Comparison of ENCODE assay signal across 9 cellular contexts in the genomic region with DNA sequence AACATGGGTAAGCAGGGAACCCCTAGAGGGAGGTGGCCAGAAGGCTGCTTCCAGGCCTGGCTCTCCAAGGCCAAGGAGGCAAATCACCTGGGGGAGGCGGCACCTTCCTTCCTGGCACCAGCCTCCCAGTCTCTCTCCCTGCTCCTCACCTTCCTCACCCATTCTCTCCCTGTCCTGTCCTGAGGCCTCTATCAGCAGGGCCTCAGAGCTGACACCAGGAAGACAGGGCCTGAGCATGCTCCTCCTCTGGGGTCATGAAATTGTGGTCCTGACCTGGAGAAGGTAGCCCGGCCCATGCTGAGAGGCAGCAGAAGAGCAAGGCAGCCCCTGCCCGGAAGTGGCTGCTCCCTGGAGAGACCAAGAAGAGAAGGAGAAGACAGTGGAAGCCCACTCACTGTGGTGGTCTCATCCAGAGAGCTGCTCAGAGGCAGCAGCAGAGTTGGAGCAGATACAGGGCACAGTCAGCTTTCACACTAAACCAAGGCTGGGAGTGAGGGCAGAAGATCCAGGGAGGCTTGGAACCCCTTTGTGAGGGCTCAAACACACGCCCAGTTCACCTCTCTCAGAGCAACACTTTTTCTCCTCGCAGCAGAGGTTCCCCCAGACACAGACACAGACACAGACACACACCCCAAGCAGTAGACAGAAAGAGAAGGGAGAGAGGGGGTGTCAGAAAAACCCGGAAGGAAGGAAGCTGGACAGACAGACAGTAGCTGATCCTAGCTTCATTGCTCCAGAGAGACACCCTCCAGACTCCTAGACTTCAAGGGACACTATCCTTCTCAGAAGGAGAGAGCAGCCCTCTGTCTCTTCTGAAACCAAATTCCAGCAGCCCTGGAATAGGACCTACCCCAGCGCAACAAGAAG. TPM values are rescaled to one million over a fixed set of nuclear protein-coding genes. Genes with fewer than 3 reads are reported as not detected.
DNase-seq lines count a peak whose midpoint lies in the region; ATAC-seq, FAIRE-seq and TF ChIP-seq lines count a peak whose summit lies in the region.
"Had no signal": no experiment of that assay in that cellular context is flagged by ENCODE, and none has a peak within 500 bp of the region (broad histone marks: within the 10 kb centered on the region; RNA-seq: fewer than 3 reads in every experiment).

No MANE protein-coding gene starts in this region.

- no peaks in the 10 kb centered on the region for H3K36me3 ChIP-seq in BLaER1
- H3K36me3 ChIP-seq in OCI-LY1 (ENCODE audit: insufficient read depth, low read length) = no peaks in the 10 kb centered on the region
- H3K36me3 ChIP-seq in duodenal mucosa (ENCODE audit: control insufficient read depth in 1 of 2, insufficient read depth in 2 of 2, low read length in 2 of 2) = no peaks in the 10 kb centered on the region
- peaks cover 0 to 33% (median 0%) of the 10 kb centered on the region in 3 experiments for H3K36me3 ChIP-seq in naive thymus-derived CD4-positive, alpha-beta T cell (ENCODE audit: control insufficient read depth in 2 of 3, insufficient read depth in 3 of 3, low read length in 3 of 3)

- no peak for ATAC-seq in naive thymus-derived CD4-positive, alpha-beta T cell
- ATAC-seq in HG02623 (IDR thresholded peaks at IDR 0.05; ENCODE audit: unreplicated experiment) = no peak

- POLR2A ChIA-PET in naive thymus-derived CD4-positive, alpha-beta T cell (lab: Charles Lee) = interaction anchor here (0.5 to 3.5 kb wide), 11 partner anchors 14 to 468 kb away, joined by 3 to 21 read pairs (median 5); a partner anchor contains a TSS

- no peak overlapping the region for H2AFZ ChIP-seq in OCI-LY1 (ENCODE audit: low read length)

- H3K27me3 ChIP-seq in BLaER1 = no peaks in the 10 kb centered on the region
- H3K27me3 ChIP-seq in OCI-LY1 (ENCODE audit: insufficient read depth, low read length) = no peaks in the 10 kb centered on the region
- no peaks in the 10 kb centered on the region for H3K27me3 ChIP-seq in duodenal mucosa (ENCODE audit: control insufficient read depth in 1 of 2, insufficient read depth in 2 of 2, low read length in 2 of 2)
- H3K27me3 ChIP-seq in naive thymus-derived CD4-positive, alpha-beta T cell (ENCODE audit: control insufficient read depth in 2 of 2, insufficient read depth in 2 of 2, low read length in 2 of 2) = no peaks in the 10 kb centered on the region

- peaks cover 0 to 5% (median 0%) of the 10 kb centered on the region in 11 donors for H3K9me3 Mint-ChIP-seq in naive thymus-derived CD4-positive, alpha-beta T cell

- peaks cover 0 to 2% (median 0%) of the 10 kb centered on the region in 5 donors for H3K27me3 Mint-ChIP-seq in naive thymus-derived CD4-positive, alpha-beta T cell

- H3K9ac ChIP-seq in BLaER1 = peak overlapping the region; percentile 95
- no peak overlapping the region; the same call in 1 of the 2 replicates for H3K9ac ChIP-seq in OCI-LY1 (ENCODE audit: low read length)
- H3K9ac ChIP-seq in duodenal mucosa (ENCODE audit: low read depth in 1 of 2, low read length in 2 of 2) = peak overlapping the region; percentile 91 to 96

- H3K4me3 ChIP-seq in BLaER1 (peak overlapping the region; percentile 99), OCI-LY1 (ENCODE audit: low read depth, low read length, poor library complexity, severe bottlenecking) (peak overlapping the region; percentile 62), duodenal mucosa (ENCODE audit: low read depth in 1 of 2, low read length in 2 of 2) (peak overlapping the region; percentile 97 to 98)
- peak overlapping the region; percentile 99 for H3K4me3 ChIP-seq in naive thymus-derived CD4-positive, alpha-beta T cell (ENCODE audit: low read length)

- H3K9me2 ChIP-seq in OCI-LY1 (ENCODE audit: low read depth, low read length) = no peaks in the 10 kb centered on the region

- H3K79me2 ChIP-seq in OCI-LY1 (ENCODE audit: insufficient read depth, low read length) = no peaks in the 10 kb centered on the region

- peak overlapping the region; percentile 71 to 100 (median 98) for H3K27ac Mint-ChIP-seq in naive thymus-derived CD4-positive, alpha-beta T cell

- intact Hi-C loops in naive thymus-derived CD4-positive, alpha-beta T cell (cut with micrococcal nuclease) = loop anchor here (1.0 kb wide), 2 partner anchors 10 to 94 kb away; a partner anchor contains a TSS

- peaks cover 62% of the 10 kb centered on the region for H4K20me1 ChIP-seq in BLaER1
- no peaks in the 10 kb centered on the region for H4K20me1 ChIP-seq in OCI-LY1 (ENCODE audit: insufficient read depth, low read length)

- no peak for TF ChIP-seq CTCF in OCI-LY1 (IDR thresholded peaks at IDR 0.05; ENCODE audit: low read length)

- H3F3A ChIP-seq in OCI-LY1 (ENCODE audit: insufficient read depth, low read length) = no peaks in the 10 kb centered on the region

- DNase-seq in naive thymus-derived CD4-positive, alpha-beta T cell = peak in 4 of 9 donors; percentile 34 to 65 (median 52)
- DNase-seq in GOT3 (lab: John Stamatoyannopoulos, UW) (no peak), HTR-8/SVneo (ENCODE audit: insufficient read length, low spot score) (no peak), NCI-H526 (lab: John Stamatoyannopoulos, UW) (no peak)

- peaks cover 40 to 66% (median 46%) of the 10 kb centered on the region in 7 donors for H3K4me1 Mint-ChIP-seq in naive thymus-derived CD4-positive, alpha-beta T cell

- H3K9me3 ChIP-seq in BLaER1 (no peaks in the 10 kb centered on the region), OCI-LY1 (ENCODE audit: low read length) (no peaks in the 10 kb centered on the region), duodenal mucosa (ENCODE audit: control insufficient read depth in 1 of 2, low read length in 2 of 2) (no peaks in the 10 kb centered on the region)
- no peaks in the 10 kb centered on the region for H3K9me3 ChIP-seq in naive thymus-derived CD4-positive, alpha-beta T cell (ENCODE audit: control insufficient read depth in 2 of 3, low read length in 3 of 3)

- H3K27ac ChIP-seq in BLaER1 (peak overlapping the region; percentile 90), OCI-LY1 (ENCODE audit: low read depth, low read length, poor library complexity, severe bottlenecking) (no peak overlapping the region), duodenal mucosa (ENCODE audit: low read depth, low read length) (peak overlapping the region; percentile 71)
- H3K27ac ChIP-seq in naive thymus-derived CD4-positive, alpha-beta T cell (ENCODE audit: low read depth, low read length) = peak overlapping the region; percentile 96

- FAIRE-seq in HTR-8/SVneo (lab: Jason Lieb, UNC) = no peak
- FAIRE-seq: islet of Langerhans had no signal

- H3K4me3 Mint-ChIP-seq in naive thymus-derived CD4-positive, alpha-beta T cell = peak overlapping the region; percentile 91 to 99 (median 95)

- H3K4me1 ChIP-seq in BLaER1 (peaks cover 76% of the 10 kb centered on the region), OCI-LY1 (ENCODE audit: insufficient read depth, low read length, severe bottlenecking) (peaks cover 28% of the 10 kb centered on the region), duodenal mucosa (ENCODE audit: control insufficient read depth in 1 of 2, insufficient read depth in 2 of 2, low read length in 2 of 2) (peaks cover 57 to 71% of the 10 kb centered on the region in 2 donors)
- peaks cover 35 to 53% of the 10 kb centered on the region in 2 donors for H3K4me1 ChIP-seq in naive thymus-derived CD4-positive, alpha-beta T cell (ENCODE audit: control insufficient read depth in 2 of 2, insufficient read depth in 2 of 2, low read length in 2 of 2)

- peaks cover 0 to 22% (median 20%) of the 10 kb centered on the region in 5 donors for H3K36me3 Mint-ChIP-seq in naive thymus-derived CD4-positive, alpha-beta T cell

- CTCF ChIA-PET in naive thymus-derived CD4-positive, alpha-beta T cell (lab: Charles Lee) = interaction anchor here (0.5 to 2.3 kb wide), 8 partner anchors 19 to 134 kb away, joined by 3 to 9 read pairs (median 4); a partner anchor contains a TSS

- peak overlapping the region; percentile 99 for H3K4me2 ChIP-seq in BLaER1
- H3K4me2 ChIP-seq in OCI-LY1 (ENCODE audit: low read length) = peak overlapping the region; percentile 92

RNA-seq across cellular contexts. Expression of a gene that starts 1.8 kb away (rescaled TPM):
- total RNA-seq in naive thymus-derived CD4-positive, alpha-beta T cell = 100 to 1,000 TPM in 4 of 5 experiments, 10 to 100 TPM in 1; 67.8 to 269 (median 266) TPM
- 1 to 10 TPM; 6.7 to 7.2 TPM for polyA plus RNA-seq in naive thymus-derived CD4-positive, alpha-beta T cell

RNA-seq across cellular contexts. Expression of a gene that starts 32.1 kb away (rescaled TPM):
- total RNA-seq in naive thymus-derived CD4-positive, alpha-beta T cell = under 1 TPM in 1 of 5 experiments, not detected in 4; 0.24 TPM
- polyA plus RNA-seq in naive thymus-derived CD4-positive, alpha-beta T cell = under 1 TPM in 1 of 2 donors, not detected in 1; 0.51 TPM

RNA-seq across cellular contexts. Expression of a gene that starts 40.3 kb away (rescaled TPM):
- total RNA-seq in naive thymus-derived CD4-positive, alpha-beta T cell = 1 to 10 TPM in 4 of 5 experiments, under 1 TPM in 1; 0.41 to 2.9 (median 2.1) TPM
- polyA plus RNA-seq in naive thymus-derived CD4-positive, alpha-beta T cell = 1 to 10 TPM in 1 of 2 donors, under 1 TPM in 1; 0.60 to 1.1 TPM

RNA-seq across cellular contexts. Expression of a gene that starts 47.6 kb away (rescaled TPM):
- total RNA-seq in naive thymus-derived CD4-positive, alpha-beta T cell = not detected
- polyA plus RNA-seq in naive thymus-derived CD4-positive, alpha-beta T cell = not detected
